18 cellular contexts compared by ENCODE assay signal in the genomic region with DNA sequence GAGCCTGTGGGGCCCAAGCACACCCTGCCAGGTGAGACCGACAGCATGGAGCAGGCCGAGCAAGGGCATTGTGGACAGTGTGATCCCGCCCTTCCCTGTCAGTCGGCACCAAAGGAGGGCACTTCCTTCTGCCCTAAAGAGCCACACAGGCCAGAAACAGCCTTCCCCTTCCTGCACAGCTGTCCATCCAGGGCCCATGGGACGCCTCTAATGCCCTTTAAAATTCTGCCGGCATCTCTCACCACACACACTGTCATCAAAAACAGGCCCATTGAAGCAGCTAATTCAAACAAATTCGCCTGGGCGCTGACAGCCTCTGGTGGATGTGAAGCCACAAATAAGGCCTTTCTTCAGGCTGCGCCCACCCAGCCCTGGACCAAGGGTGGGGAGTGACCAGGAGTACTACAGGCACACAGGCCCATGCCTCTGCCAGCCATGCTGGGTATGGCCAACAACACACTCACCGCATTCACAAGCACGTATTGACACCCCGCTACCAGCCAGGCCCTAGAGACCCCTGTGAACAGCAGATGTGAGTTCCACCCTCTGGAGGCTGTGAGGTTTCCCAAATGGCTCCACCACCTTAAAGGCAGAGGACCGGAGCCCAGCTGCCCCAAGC. TPM values are rescaled to one million over a fixed set of nuclear protein-coding genes. Genes with fewer than 3 reads are reported as not detected.
"Had no signal": no experiment of that assay in that cellular context is flagged by ENCODE, and none has a peak within 500 bp of the region (broad histone marks: within the 10 kb centered on the region; RNA-seq: fewer than 3 reads in every experiment).

No MANE protein-coding gene starts in this region.

- FAIRE-seq: endometrium, keratinocyte had no signal

- H3K27ac ChIP-seq: ascending aorta, hepatocyte, left lung, sigmoid colon had no signal

- H3K4me1 ChIP-seq: ascending aorta, left lung had no signal

- H3K4me2 ChIP-seq: hepatocyte had no signal

- H3K4me3 Mint-ChIP-seq: activated naive CD8-positive, alpha-beta T cell treated with anti-CD3 and anti-CD28 coated beads, Interleukin-2, amount 50 U/mL, for 24 hours; activated T-helper 17 cell treated with anti-CD3 and anti-CD28 coated beads, Interleukin-2, amount 50 U/mL, for 72 hours; natural killer cell; stimulated activated memory B cell treated with anti-CD40 and anti-IgM and Interleukin-4, amounts not matched to agents 10 μg/mL and 1 μg/mL and 100 μg/mL, for 72 hours had no signal

- H3K27ac Mint-ChIP-seq: activated naive CD8-positive, alpha-beta T cell treated with anti-CD3 and anti-CD28 coated beads, Interleukin-2, amount 50 U/mL, for 24 hours; activated T-helper 17 cell treated with anti-CD3 and anti-CD28 coated beads, Interleukin-2, amount 50 U/mL, for 72 hours; natural killer cell; stimulated activated memory B cell treated with anti-CD40 and anti-IgM and Interleukin-4, amounts not matched to agents 10 μg/mL and 1 μg/mL and 100 μg/mL, for 72 hours had no signal

- H3K27me3 ChIP-seq: ascending aorta, hepatocyte, left lung, sigmoid colon had no signal

- H3K9me3 ChIP-seq: ascending aorta, left lung, mucosa of descending colon, sigmoid colon had no signal

- H3K79me2 ChIP-seq: hepatocyte had no signal

- DNase-seq: activated CD4-positive, alpha-beta T cell treated with anti-CD3 and anti-CD28 coated beads, Interleukin-2, amount 50 U/mL, for 48 hours; activated naive CD4-positive, alpha-beta T cell treated with Interleukin-2 at 50 U/mL for 16 hours; activated naive CD8-positive, alpha-beta T cell treated with anti-CD3 and anti-CD28 coated beads, Interleukin-2, amount 50 U/mL, for 24 hours; left lung; mucosa of descending colon; natural killer cell; sigmoid colon; stimulated activated CD4-positive, alpha-beta T cell treated with anti-CD3 and anti-CD28 coated beads, Interleukin-12 subunit alpha, Interleukin-12 subunit beta, amount 100 ng/mL, for 4 hours; T-helper 1 cell; T1000 had no signal

- H3K36me3 Mint-ChIP-seq: natural killer cell; stimulated activated memory B cell treated with anti-CD40 and anti-IgM and Interleukin-4, amounts not matched to agents 10 μg/mL and 1 μg/mL and 100 μg/mL, for 72 hours had no signal

- H3K4me1 Mint-ChIP-seq: activated naive CD8-positive, alpha-beta T cell treated with anti-CD3 and anti-CD28 coated beads, Interleukin-2, amount 50 U/mL, for 24 hours; activated T-helper 17 cell treated with anti-CD3 and anti-CD28 coated beads, Interleukin-2, amount 50 U/mL, for 72 hours had no signal

- H3K9me3 Mint-ChIP-seq: activated naive CD8-positive, alpha-beta T cell treated with anti-CD3 and anti-CD28 coated beads, Interleukin-2, amount 50 U/mL, for 24 hours; activated T-helper 17 cell treated with anti-CD3 and anti-CD28 coated beads, Interleukin-2, amount 50 U/mL, for 72 hours; natural killer cell; stimulated activated memory B cell treated with anti-CD40 and anti-IgM and Interleukin-4, amounts not matched to agents 10 μg/mL and 1 μg/mL and 100 μg/mL, for 72 hours had no signal

- H2AFZ ChIP-seq: hepatocyte had no signal

- H3K36me3 ChIP-seq: ascending aorta, left lung, sigmoid colon had no signal

- H3K4me3 ChIP-seq: ascending aorta, hepatocyte, left lung, mucosa of descending colon, sigmoid colon had no signal

RNA-seq across cellular contexts. Expression of gene SLIT1, which starts 54.6 kb away (rescaled TPM):
- total RNA-seq: ascending aorta, chondrocyte, dermis microvascular lymphatic vessel endothelial cell had no signal
